ENCODE assay signal across 20 cellular contexts in the genomic region with DNA sequence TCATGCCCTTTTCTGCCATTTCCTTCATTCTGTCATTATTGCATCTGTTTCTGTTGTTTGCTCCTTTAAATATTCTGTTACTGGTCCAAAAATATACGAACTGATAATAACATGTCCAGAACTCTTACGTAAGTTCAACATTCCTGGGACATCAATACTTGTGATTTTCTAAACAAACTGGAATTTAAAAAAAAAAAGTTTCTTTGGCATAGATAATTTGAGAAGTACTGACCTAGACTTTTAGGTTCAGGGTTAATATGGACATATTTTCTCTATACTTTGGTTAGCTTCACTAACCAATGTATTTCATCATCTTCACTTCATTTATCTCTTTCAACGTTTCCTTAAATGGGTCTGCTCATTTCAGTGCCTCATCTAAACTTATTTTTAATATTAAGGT.
"Had no signal": no experiment of that assay in that cellular context is flagged by ENCODE, and none has a peak within 500 bp of the region (broad histone marks: within the 10 kb centered on the region; RNA-seq: fewer than 3 reads in every experiment).

No MANE protein-coding gene starts in this region.

- H3K27ac Mint-ChIP-seq: immature natural killer cell; naive B cell; natural killer cell treated with Interleukin-12 subunit alpha and Interleukin-12 subunit beta and Interleukin-15 and Interleukin-18, amount 100 ng/mL, for 72 hours; neural progenitor cell; stimulated activated naive CD8-positive, alpha-beta T cell treated with anti-CD3 and anti-CD28 coated beads, Interleukin-15, amount 100 ng/mL, for 72 hours had no signal

- H3K36me3 Mint-ChIP-seq: naive B cell; natural killer cell treated with Interleukin-12 subunit alpha and Interleukin-12 subunit beta and Interleukin-15 and Interleukin-18, amount 100 ng/mL, for 72 hours had no signal

- ATAC-seq: left ventricle myocardium superior; natural killer cell treated with Interleukin-12 subunit alpha and Interleukin-12 subunit beta and Interleukin-15 and Interleukin-18, amount 100 ng/mL, for 72 hours; sciatic nerve; stimulated activated naive CD8-positive, alpha-beta T cell treated with anti-CD3 and anti-CD28 coated beads, Interleukin-15, amount 100 ng/mL, for 72 hours had no signal

- H3K4me1 Mint-ChIP-seq: immature natural killer cell; stimulated activated naive CD8-positive, alpha-beta T cell treated with anti-CD3 and anti-CD28 coated beads, Interleukin-15, amount 100 ng/mL, for 72 hours had no signal

- H3K9me3 Mint-ChIP-seq: immature natural killer cell; natural killer cell treated with Interleukin-12 subunit alpha and Interleukin-12 subunit beta and Interleukin-15 and Interleukin-18, amount 100 ng/mL, for 72 hours had no signal

- H3K4me3 Mint-ChIP-seq: immature natural killer cell; memory B cell; naive B cell; natural killer cell treated with Interleukin-12 subunit alpha and Interleukin-12 subunit beta and Interleukin-15 and Interleukin-18, amount 100 ng/mL, for 72 hours; neural progenitor cell; stimulated activated naive CD8-positive, alpha-beta T cell treated with anti-CD3 and anti-CD28 coated beads, Interleukin-15, amount 100 ng/mL, for 72 hours had no signal

- DNase-seq: cerebellar nuclear complex; dorsolateral prefrontal cortex; effector CD4-positive, alpha-beta T cell; hypothalamus; immature natural killer cell; left ventricle myocardium superior; mucosa of descending colon; naive B cell; stimulated activated CD4-positive, alpha-beta T cell treated with anti-CD3 and anti-CD28 coated beads, Interleukin-12 subunit alpha, Interleukin-12 subunit beta, amount 100 ng/mL, for 4 hours; stimulated activated CD4-positive, alpha-beta T cell treated with anti-CD3 and anti-CD28 coated beads, Interleukin-1b, Interleukin-23, amount 100 ng/mL, for 48 hours; stimulated activated CD4-positive, alpha-beta T cell treated with anti-CD3 and anti-CD28 coated beads, Interleukin-4, amount 100 ng/mL, for 1 hour; stimulated activated CD8-positive, alpha-beta memory T cell treated with anti-CD3 and anti-CD28 coated beads, Interleukin-4, amount 100 ng/mL, for 48 hours; stimulated activated naive CD4-positive, alpha-beta T cell; stimulated activated naive CD8-positive, alpha-beta T cell treated with anti-CD3 and anti-CD28 coated beads, Interleukin-15, amount 100 ng/mL, for 72 hours; thyroid gland; upper lobe of left lung had no signal

- H3K27me3 Mint-ChIP-seq: memory B cell; naive B cell; natural killer cell treated with Interleukin-12 subunit alpha and Interleukin-12 subunit beta and Interleukin-15 and Interleukin-18, amount 100 ng/mL, for 72 hours; stimulated activated naive CD8-positive, alpha-beta T cell treated with anti-CD3 and anti-CD28 coated beads, Interleukin-15, amount 100 ng/mL, for 72 hours had no signal
